In genomic region chr13:28409648-28410047, GRCh38 we compare ENCODE assay signal across 34 cellular contexts.
DNase-seq lines count a peak whose midpoint lies in the region; ATAC-seq, FAIRE-seq and TF ChIP-seq lines count a peak whose summit lies in the region.
"Had no signal": no experiment of that assay in that cellular context is flagged by ENCODE, and none has a peak within 500 bp of the region (broad histone marks: within the 10 kb centered on the region; RNA-seq: fewer than 3 reads in every experiment).

No MANE protein-coding gene starts in this region.

- TF ChIP-seq EP300 in K562 (IDR thresholded peaks at IDR 0.05; ENCODE audit: low read length): no peak

- no peaks in the 10 kb centered on the region for H3K9me3 ChIP-seq in K562 (replicated peaks; ENCODE audit: control insufficient read depth, insufficient read depth, low read depth, low read length)
- H3K9me3 ChIP-seq: adrenal gland, neutrophil, Peyer's patch, sigmoid colon had no signal

- peaks cover 21 to 27% of the 10 kb centered on the region in 2 donors for H3K4me1 Mint-ChIP-seq in natural killer cell
- H3K4me1 Mint-ChIP-seq: stimulated activated effector memory CD8-positive, alpha-beta T cell treated with anti-CD3 and anti-CD28 coated beads, Interleukin-12 subunit alpha, Interleukin-12 subunit beta, amount 100 ng/mL, for 72 hours had no signal

- no peaks in the 10 kb centered on the region for H3K36me3 Mint-ChIP-seq in natural killer cell
- H3K36me3 Mint-ChIP-seq: stimulated activated effector memory CD8-positive, alpha-beta T cell treated with anti-CD3 and anti-CD28 coated beads, Interleukin-12 subunit alpha, Interleukin-12 subunit beta, amount 100 ng/mL, for 72 hours; type B pancreatic cell had no signal

- POLR2A ChIA-PET in K562 (lab: Yijun Ruan, JAX): interaction anchor here (2.2 kb wide), 1 partner anchor 18 kb away, joined by 5 read pairs; no protein-coding TSS in a partner anchor

- H3K27me3 ChIP-seq in K562 (ENCODE audit: control insufficient read depth in 2 of 2, insufficient read depth in 2 of 2, low read length in 2 of 2): no peaks in the 10 kb centered on the region
- H3K27me3 ChIP-seq: adrenal gland, dorsolateral prefrontal cortex, Peyer's patch, sigmoid colon had no signal

- no peak for TF ChIP-seq RAD21 in K562 (CRISPR knock-in tag; conservative IDR thresholded peaks at IDR 0.05 in 1 of 2, IDR thresholded peaks at IDR 0.05 in 1 of 2)

- no peaks in the 10 kb centered on the region for H3K9me1 ChIP-seq in K562 (ENCODE audit: control insufficient read depth, insufficient read depth, low read length)

- ATAC-seq in K562 (no peak), natural killer cell (no peak), GM18858 (IDR thresholded peaks at IDR 0.05; ENCODE audit: unreplicated experiment) (no peak), HG03097 (IDR thresholded peaks at IDR 0.05; ENCODE audit: low FRiP score, unreplicated experiment) (no peak)
- ATAC-seq: left lobe of liver; stimulated activated effector memory CD8-positive, alpha-beta T cell treated with anti-CD3 and anti-CD28 coated beads, Interleukin-12 subunit alpha, Interleukin-12 subunit beta, amount 100 ng/mL, for 72 hours had no signal

- H3K27me3 Mint-ChIP-seq in natural killer cell (ENCODE audit: low read depth in 2 of 2): peaks cover 5 to 8% of the 10 kb centered on the region in 2 donors
- H3K27me3 Mint-ChIP-seq: type B pancreatic cell had no signal

- no peaks in the 10 kb centered on the region for H3K36me3 ChIP-seq in K562 (ENCODE audit: control insufficient read depth, insufficient read depth, low read length)
- H3K36me3 ChIP-seq: adrenal gland, neutrophil, Peyer's patch, sigmoid colon had no signal

- H3K27ac ChIP-seq in K562 (ENCODE audit: extremely low read depth, low read depth, low read length): peak overlapping the region; percentile 74
- H3K27ac ChIP-seq: adrenal gland, neutrophil, Peyer's patch, sigmoid colon had no signal

- peak overlapping the region in 1 of 2 experiments; percentile 35; a peak in 1 of 4 replicates for H3K9ac ChIP-seq in K562 (ENCODE audit: insufficient read depth in 1 of 2, low read depth in 2 of 2, low read length in 2 of 2)

- no peak for FAIRE-seq in K562 (lab: Jason Lieb, UNC)
- FAIRE-seq: H1, HTR-8/SVneo had no signal

- peak overlapping the region; percentile 64 for H2AFZ ChIP-seq in K562 (ENCODE audit: low read depth, low read length)

- H3K4me1 ChIP-seq in K562 (replicated peaks in 1 of 2; ENCODE audit: control insufficient read depth in 2 of 2, insufficient read depth in 2 of 2, low read length in 2 of 2): peaks cover 10 to 41% of the 10 kb centered on the region in 2 experiments; a peak in 4 of 5 replicates
- H3K4me1 ChIP-seq: Peyer's patch had no signal

- H3K4me3 Mint-ChIP-seq in natural killer cell: peak overlapping the region; percentile 18
- H3K4me3 Mint-ChIP-seq: activated CD4-positive, alpha-beta memory T cell treated with anti-CD3 and anti-CD28 coated beads, Interleukin-2, amount 10 ng/mL, durations not matched to agents 7 days and 5 days; activated naive CD4-positive, alpha-beta T cell treated with anti-CD3 and anti-CD28 coated beads for 36 hours; activated T-helper 1 cell treated with anti-CD3 and anti-CD28 coated beads, Interleukin-12 subunit alpha, Interleukin-12 subunit beta, Interleukin-2, Interleukin-4 antibody, amounts not matched to agents 30 ng/mL and 10 ng/mL and 1 ng/mL, durations not matched to agents 14 hours and 24 hours and 36 hours; stimulated activated effector memory CD8-positive, alpha-beta T cell treated with anti-CD3 and anti-CD28 coated beads, Interleukin-12 subunit alpha, Interleukin-12 subunit beta, amount 100 ng/mL, for 72 hours; T-helper 2 cell treated with Interferon-gamma antibody and Interleukin-4, amounts not matched to agents 5 μg/mL and 100 μg/mL, for 36 hours; type B pancreatic cell had no signal

- H3K9me3 Mint-ChIP-seq in natural killer cell: no peaks in the 10 kb centered on the region
- H3K9me3 Mint-ChIP-seq: activated CD4-positive, alpha-beta memory T cell treated with anti-CD3 and anti-CD28 coated beads, Interleukin-2, amount 10 ng/mL, durations not matched to agents 7 days and 5 days; activated naive CD4-positive, alpha-beta T cell treated with anti-CD3 and anti-CD28 coated beads for 36 hours; activated T-helper 1 cell treated with anti-CD3 and anti-CD28 coated beads, Interleukin-12 subunit alpha, Interleukin-12 subunit beta, Interleukin-2, Interleukin-4 antibody, amounts not matched to agents 30 ng/mL and 10 ng/mL and 1 ng/mL, durations not matched to agents 14 hours and 24 hours and 36 hours; stimulated activated effector memory CD8-positive, alpha-beta T cell treated with anti-CD3 and anti-CD28 coated beads, Interleukin-12 subunit alpha, Interleukin-12 subunit beta, amount 100 ng/mL, for 72 hours; T-helper 2 cell treated with Interferon-gamma antibody and Interleukin-4, amounts not matched to agents 5 μg/mL and 100 μg/mL, for 36 hours; type B pancreatic cell had no signal

- BruUV-seq in K562 (replicated peaks; lab: Mats Ljungman, UMichigan): no TSS peak

- no peaks in the 10 kb centered on the region for H3K79me2 ChIP-seq in K562 (ENCODE audit: control insufficient read depth, insufficient read depth, low read length)

- H3K27ac Mint-ChIP-seq in natural killer cell: no peak overlapping the region
- H3K27ac Mint-ChIP-seq: activated CD4-positive, alpha-beta memory T cell treated with anti-CD3 and anti-CD28 coated beads, Interleukin-2, amount 10 ng/mL, durations not matched to agents 7 days and 5 days; activated naive CD4-positive, alpha-beta T cell treated with anti-CD3 and anti-CD28 coated beads for 36 hours; activated T-helper 1 cell treated with anti-CD3 and anti-CD28 coated beads, Interleukin-12 subunit alpha, Interleukin-12 subunit beta, Interleukin-2, Interleukin-4 antibody, amounts not matched to agents 30 ng/mL and 10 ng/mL and 1 ng/mL, durations not matched to agents 14 hours and 24 hours and 36 hours; stimulated activated effector memory CD8-positive, alpha-beta T cell treated with anti-CD3 and anti-CD28 coated beads, Interleukin-12 subunit alpha, Interleukin-12 subunit beta, amount 100 ng/mL, for 72 hours; T-helper 2 cell treated with Interferon-gamma antibody and Interleukin-4, amounts not matched to agents 5 μg/mL and 100 μg/mL, for 36 hours; type B pancreatic cell had no signal

- TF ChIP-seq POLR2A in K562 (conservative IDR thresholded peaks at IDR 0.05): no peak

- peak overlapping the region; percentile 4; the same call in 1 of the 2 replicates for H3K4me2 ChIP-seq in K562 (ENCODE audit: insufficient read depth, low read length)

- peak; percentile 64 for DNase-seq in AG10803 (ENCODE audit: low read depth)
- peak; percentile 67 for DNase-seq in EH (ENCODE audit: low read depth)
- no peak for DNase-seq in K562 (ENCODE audit: extremely low read depth in 1 of 4, low spot score in 3 of 4)
- no peak for DNase-seq in natural killer cell
- DNase-seq in NCI-H510A (lab: John Stamatoyannopoulos, UW): no peak
- DNase-seq in stimulated activated CD4-positive, alpha-beta T cell treated with anti-CD3 and anti-CD28 coated beads, Interleukin-2, amount 100 ng/mL, for 24 hours: no peak
- DNase-seq: activated CD4-positive, alpha-beta memory T cell treated with anti-CD3 and anti-CD28 coated beads, Interleukin-2, amount 10 ng/mL, durations not matched to agents 7 days and 5 days; activated CD4-positive, alpha-beta T cell treated with anti-CD3 and anti-CD28 coated beads for 1 hour; activated CD8-positive, alpha-beta memory T cell treated with anti-CD3 and anti-CD28 coated beads, Interleukin-2, amount 50 U/mL, for 4 hours; activated naive CD4-positive, alpha-beta T cell treated with anti-CD3 and anti-CD28 coated beads for 36 hours; adrenal gland; cerebellar nuclear complex; dorsolateral prefrontal cortex; KG1; mesenchymal stem cell; MM.1S; NCI-H1417; NCI-H2081 treated with DMSO at 0.1 percent for 48 hours; NCI-H748 treated with DMSO at 0.1 percent for 48 hours; Peyer's patch; SIG-M5; sigmoid colon; stimulated activated CD4-positive, alpha-beta T cell treated with anti-CD3 and anti-CD28 coated beads, Interleukin-15, amount 100 ng/mL, for 24 hours; substantia nigra had no signal

- CTCF ChIA-PET in K562 (lab: Yijun Ruan, JAX; ENCODE audit: low intra/inter-chr PET ratio): no interaction called here

- in situ Hi-C loops in K562 (cut with MboI): no loop called here

- no peaks in the 10 kb centered on the region for H4K20me1 ChIP-seq in K562 (replicated peaks; ENCODE audit: control insufficient read depth, insufficient read depth, low read length)

- TF ChIP-seq CTCF in AG10803 (conservative IDR thresholded peaks at IDR 0.05; ENCODE audit: low read length): no peak
- no peak for TF ChIP-seq CTCF in K562 (IDR thresholded peaks at IDR 0.05 in 2 of 3, conservative IDR thresholded peaks at IDR 0.05 in 1 of 3; ENCODE audit: insufficient read depth in 2 of 3, low read depth in 1 of 3, low read length in 3 of 3)
- TF ChIP-seq CTCF in natural killer cell (IDR thresholded peaks at IDR 0.05): no peak

- intact Hi-C loops in K562 (cut with micrococcal nuclease): loop anchor here (5.0 to 10.0 kb wide), 3 partner anchors 48 to 225 kb away; no protein-coding TSS in a partner anchor
- intact Hi-C loops in natural killer cell (cut with micrococcal nuclease): no loop called here

- H3K4me3 ChIP-seq in AG10803 (ENCODE audit: low read length) (no peak overlapping the region), K562 (no peak overlapping the region)
- H3K4me3 ChIP-seq: adrenal gland, dorsolateral prefrontal cortex, Peyer's patch, sigmoid colon had no signal

TF ChIP-seq in K562, 482 proteins besides CTCF, POLR2A, EP300 and RAD21:
- TF ChIP-seq PCBP1 (IDR thresholded peaks at IDR 0.05; ENCODE audit: low read depth, low read length, poor library complexity, severe bottlenecking) (no peak), SMARCA4 (IDR thresholded peaks at IDR 0.05) (no peak), ZNF395 (CRISPR knock-in tag; IDR thresholded peaks at IDR 0.05) (0 out of 2 replicates have a peak, but pooled peaks have one; percentile 8), TAF9B (IDR thresholded peaks at IDR 0.05; ENCODE audit: partially characterized antibody) (no peak)
TF ChIP-seq in K562: peak in this region for 1.

Comparison
In these comparisons a context has a peak if more than half of its experiments do, and no peak if none do; other contexts are left out.
1. DNase-seq: peak in AG10803 (single experiment) and EH (single experiment); none in K562 (0 of 4), natural killer cell (single experiment), NCI-H510A (single experiment) and stimulated activated CD4-positive, alpha-beta T cell treated with anti-CD3 and anti-CD28 coated beads, Interleukin-2, amount 100 ng/mL, for 24 hours (0 of 2).